ENCODE assay signal across 8 cellular contexts in genomic region chr6:52361945-52362442, GRCh38. TPM values are rescaled to one million over a fixed set of nuclear protein-coding genes. Genes with fewer than 3 reads are reported as not detected.
DNase-seq lines count a peak whose midpoint lies in the region; ATAC-seq and TF ChIP-seq lines count a peak whose summit lies in the region.

PAQR8 (plus strand) TSS chr6:52362151; CDS start chr6:52403214, 41,063 bp downstream.

- H3K27me3 ChIP-seq in osteoblast (ENCODE audit: insufficient read depth, low read length): no peaks in the 10 kb centered on the region

- peaks cover 9% of the 10 kb centered on the region for H3K27me3 Mint-ChIP-seq in glutamatergic neuron (ENCODE audit: unreplicated experiment)

- no peaks in the 10 kb centered on the region for H3K36me3 Mint-ChIP-seq in glutamatergic neuron (ENCODE audit: unreplicated experiment)

- H3K27ac ChIP-seq in osteoblast (ENCODE audit: low read depth, low read length): peak within 1 kb of the TSS; percentile 31
- H3K27ac ChIP-seq in temporal lobe (ENCODE audit: low read depth, low read length): peak within 1 kb of the TSS; percentile 88

- no peaks in the 10 kb centered on the region for H3K9me3 ChIP-seq in osteoblast (ENCODE audit: low read depth, low read length)

- DNase-seq in DMS53 treated with DMSO at 0.1 percent for 48 hours (lab: John Stamatoyannopoulos, UW; ENCODE audit: unreplicated experiment): peak; percentile 39
- peak; percentile 68 for DNase-seq in Jurkat, Clone E6-1 (ENCODE audit: low read depth, low spot score)
- DNase-seq in SK-MEL-5 (ENCODE audit: low read depth, low spot score): peak; percentile 65
- peak; percentile 84 for DNase-seq in activated naive CD4-positive, alpha-beta T cell treated with Interleukin-2 at 50 U/mL for 16 hours
- DNase-seq in glutamatergic neuron: peak; percentile 71
- DNase-seq in osteoblast (ENCODE audit: insufficient read length, low spot score, missing footprints): peak; percentile 98

- peaks cover 8% of the 10 kb centered on the region for H3K4me1 ChIP-seq in osteoblast (ENCODE audit: insufficient read depth, low read length)

- in situ Hi-C loops in SK-MEL-5 (cut with HindIII; ENCODE audit: low pct_unique_long_range_greater_than_20kb, low sequenced_read_pairs): no loop called here

- H3K4me3 ChIP-seq in Jurkat, Clone E6-1 (ENCODE audit: low read length): peak within 1 kb of the TSS; percentile 90
- peak within 1 kb of the TSS; percentile 75 for H3K4me3 ChIP-seq in osteoblast (ENCODE audit: insufficient read depth, low read length)

- peak within 1 kb of the TSS; percentile 93 for H3K4me2 ChIP-seq in osteoblast (ENCODE audit: insufficient read depth, low read length)

- TF ChIP-seq CTCF in glutamatergic neuron (IDR thresholded peaks at IDR 0.05; ENCODE audit: partially characterized antibody, unreplicated experiment) (no peak), osteoblast (IDR thresholded peaks at IDR 0.05; ENCODE audit: extremely low read depth, low read depth, low read length) (no peak)

- H3K4me1 Mint-ChIP-seq in glutamatergic neuron (ENCODE audit: low read depth, unreplicated experiment): peaks cover 4% of the 10 kb centered on the region

- H3K4me3 Mint-ChIP-seq in glutamatergic neuron (ENCODE audit: unreplicated experiment): peak within 1 kb of the TSS; percentile 98

- peak; percentile 84 for ATAC-seq in GM21529 (IDR thresholded peaks at IDR 0.05; ENCODE audit: unreplicated experiment)

- no peaks in the 10 kb centered on the region for H3K36me3 ChIP-seq in osteoblast (ENCODE audit: insufficient read depth, low read length)

- H3K9me3 Mint-ChIP-seq in glutamatergic neuron (ENCODE audit: unreplicated experiment): peaks cover 5% of the 10 kb centered on the region

- H3K79me2 ChIP-seq in osteoblast (ENCODE audit: insufficient read depth, low read length): peaks cover 2% of the 10 kb centered on the region

- peak within 1 kb of the TSS; percentile 59 for H3K27ac Mint-ChIP-seq in glutamatergic neuron (ENCODE audit: unreplicated experiment)

- peak within 1 kb of the TSS; percentile 90 for H2AFZ ChIP-seq in osteoblast (ENCODE audit: low read length)

- no peaks in the 10 kb centered on the region for H4K20me1 ChIP-seq in osteoblast (ENCODE audit: insufficient read depth, low read length)

RNA-seq across cellular contexts. Expression of gene PAQR8, which starts in this region (rescaled TPM):
- 8.7 TPM for polyA plus RNA-seq in Jurkat, Clone E6-1 (2012; ENCODE audit: insufficient read depth, insufficient read length)
- 25.7 and 25.8 TPM in 2 replicates for total RNA-seq in SK-MEL-5 (2014; rRNA removed; shearing (Covaris generic))
- polyA plus RNA-seq in SK-MEL-5 (2015; cell fraction: cytosol; rRNA removed): 27.8 and 34.8 TPM in 2 replicates
- polyA plus RNA-seq in SK-MEL-5 (2015; cell fraction: nucleus; rRNA removed): 8.2 and 9.4 TPM in 2 replicates
- total RNA-seq in glutamatergic neuron (ENCODE audit: unreplicated experiment) (2.7 TPM), osteoblast (3.5 and 3.6 TPM in 2 replicates), temporal lobe (13.8 TPM)

Comparison
In these comparisons a context has a peak if more than half of its experiments do, and no peak if none do; other contexts are left out.
1. Peak in every context shown above with its lines: DNase-seq, ATAC-seq, H3K4me3 ChIP-seq and H3K27ac ChIP-seq.
2. DNase-seq: peak in every context shown above with its lines; median percentile 98 in osteoblast; 84 in activated naive CD4-positive, alpha-beta T cell treated with Interleukin-2 at 50 U/mL for 16 hours; 71 in glutamatergic neuron; 68 in Jurkat, Clone E6-1; 65 in SK-MEL-5; 39 in DMS53 treated with DMSO at 0.1 percent for 48 hours.